ENCODE assay signal across 1 cellular context in genomic region chr2:209472871-209473270, GRCh38.
TF ChIP-seq lines count a peak whose summit lies in the region.

No MANE protein-coding gene starts in this region.

TF ChIP-seq in IMR-90, 13 proteins besides CTCF, POLR2A, EP300 and RAD21 (continued from another document):
- TF ChIP-seq ELK1 (IDR thresholded peaks at IDR 0.05; ENCODE audit: borderline replicate concordance, low read depth, low read length) (no peak), RFX5 (IDR thresholded peaks at IDR 0.05; ENCODE audit: low read depth, low read length) (no peak)
